ENCODE assay signal across 8 cellular contexts in genomic region chr1:156572663-156573018, GRCh38. TPM values are rescaled to one million over a fixed set of nuclear protein-coding genes. Genes with fewer than 3 reads are reported as not detected.
DNase-seq lines count a peak whose midpoint lies in the region; ATAC-seq and TF ChIP-seq lines count a peak whose summit lies in the region.

No MANE protein-coding gene starts in this region.

- peak overlapping the region; percentile 93 for H3K4me3 Mint-ChIP-seq in T-helper 17 cell
- H3K4me3 Mint-ChIP-seq in stimulated activated memory B cell treated with anti-CD40 and anti-IgM and Interleukin-4, amounts not matched to agents 10 μg/mL and 1 μg/mL and 100 μg/mL, for 72 hours: peak overlapping the region; percentile 82

- peak overlapping the region; percentile 75 for H2AFZ ChIP-seq in SK-N-SH (ENCODE audit: low read depth)

- H3K27ac ChIP-seq in SK-N-SH (ENCODE audit: low read depth in 2 of 2, low read length in 1 of 2): no peak overlapping the region

- POLR2A ChIA-PET in SK-N-SH (lab: Yijun Ruan, JAX): no interaction called here

- TF ChIP-seq CTCF in SK-N-SH (IDR thresholded peaks at IDR 0.05): no peak
- TF ChIP-seq CTCF in fibroblast of villous mesenchyme (IDR thresholded peaks at IDR 0.05; ENCODE audit: insufficient read depth, low read depth, low read length): no peak

- peaks cover 2 to 3% of the 10 kb centered on the region in 2 experiments for H3K36me3 ChIP-seq in SK-N-SH (replicated peaks in 1 of 2; ENCODE audit: control insufficient read depth in 1 of 2, insufficient read depth in 2 of 2, low read length in 1 of 2)

- H3F3A ChIP-seq in SK-N-SH (replicated peaks; ENCODE audit: insufficient read depth): peaks cover 11% of the 10 kb centered on the region

- no peaks in the 10 kb centered on the region for H3K27me3 ChIP-seq in SK-N-SH (ENCODE audit: insufficient read depth)

- no peak for ATAC-seq in SK-N-SH treated with all-trans-retinoic acid at 6 μM for 48 hours
- no peak for ATAC-seq in T-helper 17 cell
- no peak for ATAC-seq in stimulated activated memory B cell treated with anti-CD40 and anti-IgM and Interleukin-4, amounts not matched to agents 10 μg/mL and 1 μg/mL and 100 μg/mL, for 72 hours
- no peak for ATAC-seq in HG03025 (IDR thresholded peaks at IDR 0.05; ENCODE audit: low FRiP score, unreplicated experiment)
- ATAC-seq in GM21367 (IDR thresholded peaks at IDR 0.05; ENCODE audit: unreplicated experiment): no peak

- peak overlapping the region; percentile 88 for H3K27ac Mint-ChIP-seq in T-helper 17 cell
- H3K27ac Mint-ChIP-seq in stimulated activated memory B cell treated with anti-CD40 and anti-IgM and Interleukin-4, amounts not matched to agents 10 μg/mL and 1 μg/mL and 100 μg/mL, for 72 hours: peak overlapping the region; percentile 28

- H3K9ac ChIP-seq in SK-N-SH: no peak overlapping the region

- peaks cover 34% of the 10 kb centered on the region for H3K79me2 ChIP-seq in SK-N-SH (ENCODE audit: insufficient read depth)

- peaks cover 4% of the 10 kb centered on the region; the same call in 1 of the 2 replicates for H4K20me1 ChIP-seq in SK-N-SH (ENCODE audit: insufficient read depth)

- H3K4me3 ChIP-seq in SK-N-SH (ENCODE audit: low read depth in 2 of 2, low read length in 1 of 2) (peak overlapping the region; percentile 67 to 72), fibroblast of villous mesenchyme (ENCODE audit: low read depth, low read length) (peak overlapping the region; percentile 71)

- no peak for DNase-seq in SK-N-SH
- DNase-seq in T-helper 17 cell: no peak
- no peak for DNase-seq in fibroblast of villous mesenchyme (ENCODE audit: low read depth)
- DNase-seq in SKM-1 (lab: John Stamatoyannopoulos, UW; ENCODE audit: unreplicated experiment): no peak

- TF ChIP-seq RAD21 in SK-N-SH (IDR thresholded peaks at IDR 0.05; ENCODE audit: low read length): no peak

- no peaks in the 10 kb centered on the region for H3K9me3 Mint-ChIP-seq in stimulated activated memory B cell treated with anti-CD40 and anti-IgM and Interleukin-4, amounts not matched to agents 10 μg/mL and 1 μg/mL and 100 μg/mL, for 72 hours

- peaks cover 15% of the 10 kb centered on the region for H3K4me1 Mint-ChIP-seq in T-helper 17 cell
- H3K4me1 Mint-ChIP-seq in stimulated activated memory B cell treated with anti-CD40 and anti-IgM and Interleukin-4, amounts not matched to agents 10 μg/mL and 1 μg/mL and 100 μg/mL, for 72 hours: peaks cover 12% of the 10 kb centered on the region

- H3K36me3 Mint-ChIP-seq in T-helper 17 cell (ENCODE audit: low read depth): peaks cover 11% of the 10 kb centered on the region
- no peaks in the 10 kb centered on the region for H3K36me3 Mint-ChIP-seq in stimulated activated memory B cell treated with anti-CD40 and anti-IgM and Interleukin-4, amounts not matched to agents 10 μg/mL and 1 μg/mL and 100 μg/mL, for 72 hours

- peak overlapping the region; percentile 83 for H3K4me2 ChIP-seq in SK-N-SH

- no peak for TF ChIP-seq EP300 in SK-N-SH (IDR thresholded peaks at IDR 0.05; ENCODE audit: borderline replicate concordance in 1 of 2, low read depth in 1 of 2, low read length in 1 of 2)

- H3K9me2 ChIP-seq in SK-N-SH: no peaks in the 10 kb centered on the region

- no peaks in the 10 kb centered on the region for H3K9me3 ChIP-seq in SK-N-SH
- H3K9me3 ChIP-seq in T-helper 17 cell (ENCODE audit: control insufficient read depth, low read length, poor library complexity, severe bottlenecking): no peaks in the 10 kb centered on the region

- CTCF ChIA-PET in SK-N-SH (lab: Yijun Ruan, JAX): interaction anchor here (0.5 to 2.5 kb wide), 7 partner anchors 11 to 187 kb away, joined by 3 to 13 read pairs (median 4); no protein-coding TSS in a partner anchor

- peaks cover 44% of the 10 kb centered on the region for H3K27me3 Mint-ChIP-seq in T-helper 17 cell
- peaks cover 28% of the 10 kb centered on the region for H3K27me3 Mint-ChIP-seq in stimulated activated memory B cell treated with anti-CD40 and anti-IgM and Interleukin-4, amounts not matched to agents 10 μg/mL and 1 μg/mL and 100 μg/mL, for 72 hours

- WGBS in SK-N-SH (ENCODE audit: low lambda C conversion rate): 32% methylated on average over 8 of the region's 10 CpGs

- peaks cover 7 to 15% of the 10 kb centered on the region in 2 experiments; a peak in 3 of 4 replicates for H3K4me1 ChIP-seq in SK-N-SH (ENCODE audit: control insufficient read depth in 1 of 2, insufficient read depth in 2 of 2, low read depth in 1 of 2, low read length in 1 of 2)

TF ChIP-seq in SK-N-SH, 30 proteins besides CTCF, POLR2A, EP300 and RAD21 (continues in another document):
- TF ChIP-seq TAF1 (IDR thresholded peaks at IDR 0.05; ENCODE audit: borderline replicate concordance, low read depth, low read length) (no peak), USF1 (IDR thresholded peaks at IDR 0.05; ENCODE audit: borderline replicate concordance, low read depth) (no peak), MAX (IDR thresholded peaks at IDR 0.05; ENCODE audit: low read depth) (no peak), USF2 (IDR thresholded peaks at IDR 0.05; ENCODE audit: borderline replicate concordance, low read depth, low read length) (no peak), POLR2AphosphoS5 (IDR thresholded peaks at IDR 0.05; ENCODE audit: low read depth, low read length) (no peak), GABPA (IDR thresholded peaks at IDR 0.05; ENCODE audit: low read depth) (no peak)

TF ChIP-seq in SK-N-SH treated with all-trans-retinoic acid at 6 μM for 48 hours, 23 proteins besides CTCF, POLR2A, EP300 and RAD21:
- TF ChIP-seq TSHZ2 (CRISPR knock-in tag; IDR thresholded peaks at IDR 0.05) (no peak), ISL1 (CRISPR knock-in tag; IDR thresholded peaks at IDR 0.05) (no peak), GLIS3 (CRISPR knock-in tag; IDR thresholded peaks at IDR 0.05) (no peak), CSDC2 (CRISPR knock-in tag; IDR thresholded peaks at IDR 0.05) (no peak), TOX (CRISPR knock-in tag; IDR thresholded peaks at IDR 0.05; ENCODE audit: borderline replicate concordance) (no peak), ARNTL (CRISPR knock-in tag; IDR thresholded peaks at IDR 0.05; ENCODE audit: borderline replicate concordance, low read depth) (no peak), RARB (CRISPR knock-in tag; IDR thresholded peaks at IDR 0.05) (no peak), ZNF70 (CRISPR knock-in tag; IDR thresholded peaks at IDR 0.05) (no peak), ESRRG (CRISPR knock-in tag; IDR thresholded peaks at IDR 0.05) (no peak), OSR1 (CRISPR knock-in tag; IDR thresholded peaks at IDR 0.05) (no peak)
TF ChIP-seq in SK-N-SH treated with all-trans-retinoic acid at 6 μM for 48 hours: peak in this region for 0.

RNA-seq across cellular contexts. Expression of gene IQGAP3, which starts 0.3 kb away (rescaled TPM):
- 14.4 and 15.6 TPM in 2 replicates for polyA plus RNA-seq in SK-N-SH (2012; rRNA removed)
- 3.6 and 5.8 TPM in 2 replicates for polyA plus RNA-seq in SK-N-SH (2012; cell fraction: cytosol; rRNA removed)
- polyA plus RNA-seq in SK-N-SH (2012; cell fraction: nucleus; rRNA removed): 80.7 and 85.0 TPM in 2 replicates
- total RNA-seq in T-helper 17 cell: not detected
- 20.9 and 24.2 TPM in 2 replicates for total RNA-seq in fibroblast of villous mesenchyme

RNA-seq across cellular contexts. Expression of gene TTC24, which starts 6.9 kb away (rescaled TPM):
- polyA plus RNA-seq in SK-N-SH (2012; rRNA removed): not detected in 2 replicates
- polyA plus RNA-seq in SK-N-SH (2012; cell fraction: cytosol; rRNA removed): not detected in 2 replicates
- polyA plus RNA-seq in SK-N-SH (2012; cell fraction: nucleus; rRNA removed): not detected in 2 replicates
- total RNA-seq in T-helper 17 cell (under 1 TPM in 1 of 2 donors, not detected in 1; 0.94 TPM), fibroblast of villous mesenchyme (not detected in 2 replicates)

RNA-seq across cellular contexts. Expression of gene NAXE, which starts 18.9 kb away (rescaled TPM):
- 68.5 and 98.4 TPM in 2 replicates for polyA plus RNA-seq in SK-N-SH (2012; rRNA removed)
- 66.1 and 89.0 TPM in 2 replicates for polyA plus RNA-seq in SK-N-SH (2012; cell fraction: cytosol; rRNA removed)
- polyA plus RNA-seq in SK-N-SH (2012; cell fraction: nucleus; rRNA removed): 57.4 and 64.6 TPM in 2 replicates
- total RNA-seq in T-helper 17 cell: 10 to 100 TPM; 27.5 to 32.0 TPM
- total RNA-seq in fibroblast of villous mesenchyme: 67.8 and 74.4 TPM in 2 replicates

RNA-seq across cellular contexts. Expression of gene GPATCH4, which starts 28.6 kb away (rescaled TPM):
- polyA plus RNA-seq in SK-N-SH (2012; rRNA removed): 36.6 and 46.8 TPM in 2 replicates
- 45.1 and 47.1 TPM in 2 replicates for polyA plus RNA-seq in SK-N-SH (2012; cell fraction: cytosol; rRNA removed)
- 41.7 and 60.0 TPM in 2 replicates for polyA plus RNA-seq in SK-N-SH (2012; cell fraction: nucleus; rRNA removed)
- total RNA-seq in T-helper 17 cell (10 to 100 TPM; 39.2 to 39.6 TPM), fibroblast of villous mesenchyme (15.1 and 24.2 TPM in 2 replicates)

RNA-seq across cellular contexts. Expression of gene HAPLN2, which starts 46.6 kb away (rescaled TPM):
- 0.10 and 0.20 TPM in 2 replicates for polyA plus RNA-seq in SK-N-SH (2012; rRNA removed)
- not detected in 2 replicates for polyA plus RNA-seq in SK-N-SH (2012; cell fraction: cytosol; rRNA removed)
- 0.98 and 1.1 TPM in 2 replicates for polyA plus RNA-seq in SK-N-SH (2012; cell fraction: nucleus; rRNA removed)
- total RNA-seq in T-helper 17 cell (under 1 TPM in 1 of 2 donors, not detected in 1; 0.35 TPM), fibroblast of villous mesenchyme (not detected in 2 replicates)

Comparison
In these comparisons a context has a peak if more than half of its experiments do, and no peak if none do; other contexts are left out.
1. RNA of gene IQGAP3, which starts 0.3 kb away (total RNA-seq): 20.9 to 24.2 TPM in fibroblast of villous mesenchyme; not detected in T-helper 17 cell; every median in the first group is over 10 times any median in the second.